ENCODE assay signal across 20 cellular contexts in genomic region chr6:57180596-57180995, GRCh38. TPM values are rescaled to one million over a fixed set of nuclear protein-coding genes. Genes with fewer than 3 reads are reported as not detected.
DNase-seq lines count a peak whose midpoint lies in the region; ATAC-seq, FAIRE-seq and TF ChIP-seq lines count a peak whose summit lies in the region.
"Had no signal": no experiment of that assay in that cellular context is flagged by ENCODE, and none has a peak within 500 bp of the region (broad histone marks: within the 10 kb centered on the region; RNA-seq: fewer than 3 reads in every experiment).

No MANE protein-coding gene starts in this region.

- TF ChIP-seq CTCF in chondrocyte (IDR thresholded peaks at IDR 0.05) (no peak), sigmoid colon (IDR thresholded peaks at IDR 0.05) (no peak)

- ATAC-seq in activated naive CD8-positive, alpha-beta T cell treated with anti-CD3 and anti-CD28 coated beads, Interleukin-2, amount 50 U/mL, for 24 hours: no peak
- ATAC-seq in GM19397 (IDR thresholded peaks at IDR 0.05; ENCODE audit: unreplicated experiment): no peak
- ATAC-seq in activated CD8-positive, alpha-beta memory T cell treated with anti-CD3 and anti-CD28 coated beads, Interleukin-2, amount 10 ng/mL, durations not matched to agents 7 days and 5 days: no peak
- ATAC-seq: A549, GM23338 had no signal

- H3K4me1 ChIP-seq in sigmoid colon: peaks cover 0 to 81% (median 66%) of the 10 kb centered on the region in 4 donors

- H3K27ac ChIP-seq in sigmoid colon: peak overlapping the region; percentile 89 to 99 (median 92)
- H3K27ac ChIP-seq: A549, HL-60 had no signal

- H3K9me3 ChIP-seq in sigmoid colon: no peaks in the 10 kb centered on the region
- H3K9me3 ChIP-seq: A549 had no signal

- H3K27me3 ChIP-seq in sigmoid colon: no peaks in the 10 kb centered on the region

- H3K4me1 Mint-ChIP-seq in activated naive CD8-positive, alpha-beta T cell (ENCODE audit: low read depth): peaks cover 14% of the 10 kb centered on the region
- peaks cover 3% of the 10 kb centered on the region for H3K4me1 Mint-ChIP-seq in activated naive CD8-positive, alpha-beta T cell treated with anti-CD3 and anti-CD28 coated beads, Interleukin-2, amount 50 U/mL, for 24 hours
- H3K4me1 Mint-ChIP-seq in chondrocyte (ENCODE audit: low read depth): peaks cover 59% of the 10 kb centered on the region
- H3K4me1 Mint-ChIP-seq in activated CD8-positive, alpha-beta memory T cell treated with anti-CD3 and anti-CD28 coated beads, Interleukin-2, amount 10 ng/mL, durations not matched to agents 7 days and 5 days: peaks cover 21% of the 10 kb centered on the region

- H3K36me3 Mint-ChIP-seq in activated naive CD8-positive, alpha-beta T cell: peaks cover 6% of the 10 kb centered on the region
- peaks cover 25% of the 10 kb centered on the region for H3K36me3 Mint-ChIP-seq in activated naive CD8-positive, alpha-beta T cell treated with anti-CD3 and anti-CD28 coated beads, Interleukin-2, amount 50 U/mL, for 24 hours (ENCODE audit: low read depth)
- peaks cover 29% of the 10 kb centered on the region for H3K36me3 Mint-ChIP-seq in chondrocyte (ENCODE audit: low read depth)
- peaks cover 36% of the 10 kb centered on the region for H3K36me3 Mint-ChIP-seq in activated CD8-positive, alpha-beta memory T cell treated with anti-CD3 and anti-CD28 coated beads, Interleukin-2, amount 10 ng/mL, durations not matched to agents 7 days and 5 days

- no peaks in the 10 kb centered on the region for H3K27me3 Mint-ChIP-seq in activated naive CD8-positive, alpha-beta T cell
- no peaks in the 10 kb centered on the region for H3K27me3 Mint-ChIP-seq in activated naive CD8-positive, alpha-beta T cell treated with anti-CD3 and anti-CD28 coated beads, Interleukin-2, amount 50 U/mL, for 24 hours
- H3K27me3 Mint-ChIP-seq in chondrocyte (ENCODE audit: low read depth): no peaks in the 10 kb centered on the region
- no peaks in the 10 kb centered on the region for H3K27me3 Mint-ChIP-seq in activated CD8-positive, alpha-beta memory T cell treated with anti-CD3 and anti-CD28 coated beads, Interleukin-2, amount 10 ng/mL, durations not matched to agents 7 days and 5 days

- FAIRE-seq in GM12891 (lab: Jason Lieb, UNC): no peak
- FAIRE-seq: A549 had no signal

- H3K27ac Mint-ChIP-seq in activated naive CD8-positive, alpha-beta T cell: peak overlapping the region; percentile 35
- no peak overlapping the region for H3K27ac Mint-ChIP-seq in activated naive CD8-positive, alpha-beta T cell treated with anti-CD3 and anti-CD28 coated beads, Interleukin-2, amount 50 U/mL, for 24 hours
- peak overlapping the region; percentile 34 for H3K27ac Mint-ChIP-seq in chondrocyte (ENCODE audit: unreplicated experiment)
- no peak overlapping the region for H3K27ac Mint-ChIP-seq in activated CD8-positive, alpha-beta memory T cell treated with anti-CD3 and anti-CD28 coated beads, Interleukin-2, amount 10 ng/mL, durations not matched to agents 7 days and 5 days
- H3K27ac Mint-ChIP-seq: GM23338 had no signal

- no peak overlapping the region for H3K4me3 ChIP-seq in sigmoid colon
- H3K4me3 ChIP-seq: A549, GM23338 had no signal

- TF ChIP-seq EP300 in sigmoid colon (IDR thresholded peaks at IDR 0.05): no peak

- no peaks in the 10 kb centered on the region for H3K9me3 Mint-ChIP-seq in activated naive CD8-positive, alpha-beta T cell (ENCODE audit: low read depth)
- no peaks in the 10 kb centered on the region for H3K9me3 Mint-ChIP-seq in activated naive CD8-positive, alpha-beta T cell treated with anti-CD3 and anti-CD28 coated beads, Interleukin-2, amount 50 U/mL, for 24 hours
- H3K9me3 Mint-ChIP-seq in chondrocyte (ENCODE audit: low read depth): no peaks in the 10 kb centered on the region
- no peaks in the 10 kb centered on the region for H3K9me3 Mint-ChIP-seq in activated CD8-positive, alpha-beta memory T cell treated with anti-CD3 and anti-CD28 coated beads, Interleukin-2, amount 10 ng/mL, durations not matched to agents 7 days and 5 days (ENCODE audit: low read depth)
- H3K9me3 Mint-ChIP-seq: GM23338 had no signal

- intact Hi-C loops in sigmoid colon (cut with DNase I): no loop called here

- no peak overlapping the region for H3K4me3 Mint-ChIP-seq in activated naive CD8-positive, alpha-beta T cell
- no peak overlapping the region for H3K4me3 Mint-ChIP-seq in activated naive CD8-positive, alpha-beta T cell treated with anti-CD3 and anti-CD28 coated beads, Interleukin-2, amount 50 U/mL, for 24 hours
- no peak overlapping the region for H3K4me3 Mint-ChIP-seq in chondrocyte (ENCODE audit: unreplicated experiment)
- H3K4me3 Mint-ChIP-seq in activated CD8-positive, alpha-beta memory T cell treated with anti-CD3 and anti-CD28 coated beads, Interleukin-2, amount 10 ng/mL, durations not matched to agents 7 days and 5 days: no peak overlapping the region
- H3K4me3 Mint-ChIP-seq: GM23338 had no signal

- TF ChIP-seq POLR2A in sigmoid colon (IDR thresholded peaks at IDR 0.05) (no peak), GM12891 (IDR thresholded peaks at IDR 0.05; ENCODE audit: low read depth, low read length) (no peak)

- WGBS in sigmoid colon, 2 donors: 83 to 91% methylated on average over 3 of the region's 3 CpGs

- CTCF ChIA-PET in activated CD8-positive, alpha-beta memory T cell treated with anti-CD3 and anti-CD28 coated beads, Interleukin-2, amount 10 ng/mL, durations not matched to agents 7 days and 5 days (lab: Charles Lee): no interaction called here

- DNase-seq in activated naive CD8-positive, alpha-beta T cell treated with anti-CD3 and anti-CD28 coated beads, Interleukin-2, amount 50 U/mL, for 24 hours: no peak
- DNase-seq in chondrocyte (ENCODE audit: low spot score) (no peak), sigmoid colon (no peak), GM12891 (ENCODE audit: insufficient read length, low spot score) (no peak), germinal center (ENCODE audit: low spot score) (no peak)
- no peak for DNase-seq in activated CD8-positive, alpha-beta memory T cell treated with anti-CD3 and anti-CD28 coated beads, Interleukin-2, amount 10 ng/mL, durations not matched to agents 7 days and 5 days
- DNase-seq: AML-193; DMS53; KBM-7; NCI-H1048; NCI-H146; NCI-H2107; NCI-H226; NCI-H69; NK-92 treated with Interleukin-12 subunit alpha and Interleukin-12 subunit beta, amount 100 ng/mL, for 24 hours had no signal

- H3K36me3 ChIP-seq in sigmoid colon: peaks cover 11 to 38% (median 17%) of the 10 kb centered on the region in 4 donors

TF ChIP-seq in GM12891, 5 proteins besides CTCF, POLR2A, EP300 and RAD21:
- TF ChIP-seq SPI1 (IDR thresholded peaks at IDR 0.05; ENCODE audit: low read depth, low read length) (no peak), POLR2AphosphoS5 (IDR thresholded peaks at IDR 0.05; ENCODE audit: low read depth, low read length) (no peak), TAF1 (IDR thresholded peaks at IDR 0.05; ENCODE audit: low read depth, low read length) (no peak), PAX5 (IDR thresholded peaks at IDR 0.05; ENCODE audit: insufficient read depth, low read length, severe bottlenecking) (no peak), POU2F2 (IDR thresholded peaks at IDR 0.05; ENCODE audit: low read depth, low read length) (no peak)

RNA-seq across cellular contexts. Expression of gene BAG2, which starts 8.5 kb away (rescaled TPM):
- total RNA-seq in chondrocyte: 12.1 to 13.7 TPM (median 12.1 TPM) in 3 replicates
- 10 to 100 TPM; 55.6 to 74.5 (median 60.0) TPM for total RNA-seq in sigmoid colon
- polyA plus RNA-seq in sigmoid colon: 1 to 10 TPM in 2 of 3 donors, under 1 TPM in 1; 0.92 to 2.9 (median 1.8) TPM
- polyA plus RNA-seq in GM12891 (2012; ENCODE audit: low read depth, missing spikeins): 4.5 TPM
- total RNA-seq in activated CD8-positive, alpha-beta memory T cell treated with anti-CD3 and anti-CD28 coated beads, Interleukin-2, amount 10 ng/mL, durations not matched to agents 7 days and 5 days: 10 to 100 TPM in 1 of 2 experiments, 1 to 10 TPM in 1; 9.6 to 10.3 TPM

RNA-seq across cellular contexts. Expression of gene RAB23, which starts 41.5 kb away (rescaled TPM):
- total RNA-seq in chondrocyte: 69.7 to 79.4 TPM (median 78.4 TPM) in 3 replicates
- 100 to 1,000 TPM; 115 to 188 (median 167) TPM for total RNA-seq in sigmoid colon
- polyA plus RNA-seq in sigmoid colon: 10 to 100 TPM in 1 of 3 donors, 1 to 10 TPM in 2; 3.5 to 10.1 (median 7.8) TPM
- polyA plus RNA-seq in GM12891 (2012; ENCODE audit: low read depth, missing spikeins): 0.99 TPM
- 1 to 10 TPM; 3.3 to 3.9 TPM for total RNA-seq in activated CD8-positive, alpha-beta memory T cell treated with anti-CD3 and anti-CD28 coated beads, Interleukin-2, amount 10 ng/mL, durations not matched to agents 7 days and 5 days

Comparison
In these comparisons a context has a peak if more than half of its experiments do, and no peak if none do; other contexts are left out.
1. H3K27ac Mint-ChIP-seq: peak in activated naive CD8-positive, alpha-beta T cell (single experiment) and chondrocyte (single experiment); none in activated naive CD8-positive, alpha-beta T cell treated with anti-CD3 and anti-CD28 coated beads, Interleukin-2, amount 50 U/mL, for 24 hours (single experiment) and activated CD8-positive, alpha-beta memory T cell treated with anti-CD3 and anti-CD28 coated beads, Interleukin-2, amount 10 ng/mL, durations not matched to agents 7 days and 5 days (single experiment).
2. RNA of gene RAB23, which starts 41.5 kb away (total RNA-seq): 115 to 188 TPM in sigmoid colon and 69.7 to 79.4 TPM in chondrocyte; 3.3 to 3.9 TPM in activated CD8-positive, alpha-beta memory T cell treated with anti-CD3 and anti-CD28 coated beads, Interleukin-2, amount 10 ng/mL, durations not matched to agents 7 days and 5 days; every median in the first group is over 10 times any median in the second.